ENCODE assay signal across 17 cellular contexts in the genomic region with DNA sequence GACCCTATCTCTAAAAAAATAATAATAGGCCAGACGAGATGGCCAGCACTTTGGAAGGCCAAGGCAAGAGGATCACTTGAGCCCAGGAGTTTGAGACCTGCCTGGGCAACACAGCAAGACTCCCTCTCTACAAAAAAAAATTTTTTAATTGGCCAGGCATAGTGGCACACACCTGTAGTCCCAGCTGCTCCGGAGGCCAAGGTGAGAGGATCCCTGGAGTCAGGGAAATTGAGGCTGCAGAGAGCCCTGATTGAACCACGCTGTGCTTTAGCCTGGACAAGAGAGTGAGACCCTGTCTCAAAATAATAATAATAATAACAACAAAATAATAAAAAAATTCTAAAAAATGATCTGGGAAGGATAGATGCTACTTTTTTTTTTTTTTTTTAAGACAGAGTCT. TPM values are rescaled to one million over a fixed set of nuclear protein-coding genes. Genes with fewer than 3 reads are reported as not detected.
A peak's percentile ranks its signal among the peaks of the same experiment; 100 is the strongest.
DNase-seq lines count a peak whose midpoint lies in the region; ATAC-seq, FAIRE-seq and TF ChIP-seq lines count a peak whose summit lies in the region.
"Had no signal": no experiment of that assay in that cellular context is flagged by ENCODE, and none has a peak within 500 bp of the region (broad histone marks: within the 10 kb centered on the region; RNA-seq: fewer than 3 reads in every experiment).

No MANE protein-coding gene starts in this region.

- H3K4me3 ChIP-seq in astrocyte (ENCODE audit: insufficient read depth, low read depth, low read length) (no peak overlapping the region), gastroesophageal sphincter (no peak overlapping the region)
- H3K4me3 ChIP-seq: mucosa of descending colon had no signal

- H3K27ac Mint-ChIP-seq in activated CD4-positive, alpha-beta T cell treated with anti-CD3 and anti-CD28 coated beads, Interleukin-2, amount 10 ng/mL, durations not matched to agents 7 days and 5 days: peak overlapping the region; percentile 100
- H3K27ac Mint-ChIP-seq in HFFc6: peak overlapping the region; percentile 100; the same call in 1 of the 2 replicates
- peak overlapping the region; percentile 100 for H3K27ac Mint-ChIP-seq in astrocyte (ENCODE audit: unreplicated experiment)
- peak overlapping the region; percentile 100 for H3K27ac Mint-ChIP-seq in neural crest cell (ENCODE audit: unreplicated experiment)

- POLR2A ChIA-PET in activated CD4-positive, alpha-beta T cell treated with anti-CD3 and anti-CD28 coated beads, Interleukin-2, amount 10 ng/mL, durations not matched to agents 7 days and 5 days (lab: Charles Lee): no interaction called here

- no peak for DNase-seq in activated CD4-positive, alpha-beta T cell treated with anti-CD3 and anti-CD28 coated beads, Interleukin-2, amount 10 ng/mL, durations not matched to agents 7 days and 5 days
- no peak for DNase-seq in activated CD4-positive, alpha-beta T cell treated with anti-CD3 and anti-CD28 coated beads for 4 hours
- DNase-seq in HFFc6 (no peak), astrocyte (ENCODE audit: low read depth) (no peak), neural crest cell (ENCODE audit: low read depth, low spot score) (no peak), dermis blood vessel endothelial cell (no peak), HuH-7 (ENCODE audit: low spot score) (no peak)
- DNase-seq: activated CD8-positive, alpha-beta memory T cell treated with anti-CD3 and anti-CD28 coated beads, Interleukin-2, amount 50 U/mL, for 48 hours; activated naive CD8-positive, alpha-beta T cell treated with anti-CD3 and anti-CD28 coated beads, Interleukin-2, amount 10 ng/mL, durations not matched to agents 7 days and 5 days; left colon; MV-4-11; NCI-H2081 treated with DMSO at 0.1 percent for 48 hours; NCI-H526 treated with DMSO at 0.1 percent for 48 hours; PC-3 had no signal

- H3K79me2 ChIP-seq in astrocyte (ENCODE audit: insufficient read depth, low read length): peaks cover 6% of the 10 kb centered on the region

- TF ChIP-seq POLR2A in gastroesophageal sphincter (IDR thresholded peaks at IDR 0.05): no peak

- no peak overlapping the region for H3K9ac ChIP-seq in astrocyte (ENCODE audit: low read length)

- H3K9me3 ChIP-seq in astrocyte (ENCODE audit: insufficient read depth, low read depth, low read length): no peaks in the 10 kb centered on the region
- no peaks in the 10 kb centered on the region for H3K9me3 ChIP-seq in gastroesophageal sphincter
- H3K9me3 ChIP-seq: mucosa of descending colon had no signal

- FAIRE-seq in astrocyte (lab: Jason Lieb, UNC): no peak

- no peaks in the 10 kb centered on the region for H3K4me1 ChIP-seq in astrocyte (ENCODE audit: insufficient read depth, low read length)
- peaks cover 0 to 15% (median 3%) of the 10 kb centered on the region in 3 donors for H3K4me1 ChIP-seq in gastroesophageal sphincter

- no peak for ATAC-seq in gastroesophageal sphincter
- ATAC-seq: left colon, mucosa of descending colon, PC-3 had no signal

- TF ChIP-seq CTCF in HFFc6 (IDR thresholded peaks at IDR 0.05) (no peak), astrocyte (IDR thresholded peaks at IDR 0.05; ENCODE audit: insufficient read depth, low read depth, low read length) (no peak), neural crest cell (conservative IDR thresholded peaks at IDR 0.05) (no peak), gastroesophageal sphincter (IDR thresholded peaks at IDR 0.05) (no peak)

- no peak overlapping the region for H3K4me2 ChIP-seq in astrocyte (ENCODE audit: low read length)

- no peaks in the 10 kb centered on the region for H3K36me3 Mint-ChIP-seq in activated CD4-positive, alpha-beta T cell treated with anti-CD3 and anti-CD28 coated beads, Interleukin-2, amount 10 ng/mL, durations not matched to agents 7 days and 5 days (ENCODE audit: low read depth)
- H3K36me3 Mint-ChIP-seq in HFFc6 (ENCODE audit: low read depth): 0 out of 2 replicates have a peak, but pooled peaks cover 4% of the 10 kb centered on the region
- H3K36me3 Mint-ChIP-seq in astrocyte (ENCODE audit: low read depth, unreplicated experiment): peaks cover 2% of the 10 kb centered on the region
- peaks cover 3% of the 10 kb centered on the region for H3K36me3 Mint-ChIP-seq in neural crest cell (ENCODE audit: low read depth)
- H3K36me3 Mint-ChIP-seq: activated naive CD8-positive, alpha-beta T cell treated with anti-CD3 and anti-CD28 coated beads, Interleukin-2, amount 10 ng/mL, durations not matched to agents 7 days and 5 days had no signal

- H3K27me3 ChIP-seq in astrocyte (ENCODE audit: insufficient read depth, low read length) (no peaks in the 10 kb centered on the region), gastroesophageal sphincter (no peaks in the 10 kb centered on the region)
- H3K27me3 ChIP-seq: cardiac muscle cell had no signal

- H3K27ac ChIP-seq in astrocyte (ENCODE audit: low read depth, low read length) (no peak overlapping the region), gastroesophageal sphincter (no peak overlapping the region)

- WGBS in gastroesophageal sphincter (ENCODE audit: low coverage in 1 of 2), 2 donors: 85 to 90% methylated on average over 2 to 3 of the region's 3 CpGs

- no peaks in the 10 kb centered on the region for H3K27me3 Mint-ChIP-seq in activated CD4-positive, alpha-beta T cell treated with anti-CD3 and anti-CD28 coated beads, Interleukin-2, amount 10 ng/mL, durations not matched to agents 7 days and 5 days
- no peaks in the 10 kb centered on the region; the same call in 1 of the 2 replicates for H3K27me3 Mint-ChIP-seq in HFFc6 (ENCODE audit: insufficient read depth)
- no peaks in the 10 kb centered on the region for H3K27me3 Mint-ChIP-seq in astrocyte (ENCODE audit: low read depth, unreplicated experiment)
- H3K27me3 Mint-ChIP-seq in neural crest cell (ENCODE audit: low read depth): no peaks in the 10 kb centered on the region
- H3K27me3 Mint-ChIP-seq: activated naive CD8-positive, alpha-beta T cell treated with anti-CD3 and anti-CD28 coated beads, Interleukin-2, amount 10 ng/mL, durations not matched to agents 7 days and 5 days had no signal

- CTCF ChIA-PET in activated CD4-positive, alpha-beta T cell treated with anti-CD3 and anti-CD28 coated beads, Interleukin-2, amount 10 ng/mL, durations not matched to agents 7 days and 5 days (lab: Charles Lee): interaction anchor here (0.9 to 1.8 kb wide), 4 partner anchors 17 to 107 kb away, joined by 3 to 6 read pairs (median 4); a partner anchor contains a TSS

- H3K9me3 Mint-ChIP-seq in activated CD4-positive, alpha-beta T cell treated with anti-CD3 and anti-CD28 coated beads, Interleukin-2, amount 10 ng/mL, durations not matched to agents 7 days and 5 days: no peaks in the 10 kb centered on the region
- H3K9me3 Mint-ChIP-seq in HFFc6 (no peaks in the 10 kb centered on the region), astrocyte (ENCODE audit: unreplicated experiment) (no peaks in the 10 kb centered on the region), neural crest cell (no peaks in the 10 kb centered on the region)
- H3K9me3 Mint-ChIP-seq: activated naive CD8-positive, alpha-beta T cell treated with anti-CD3 and anti-CD28 coated beads, Interleukin-2, amount 10 ng/mL, durations not matched to agents 7 days and 5 days had no signal

- H3K4me3 Mint-ChIP-seq in activated CD4-positive, alpha-beta T cell treated with anti-CD3 and anti-CD28 coated beads, Interleukin-2, amount 10 ng/mL, durations not matched to agents 7 days and 5 days: no peak overlapping the region
- H3K4me3 Mint-ChIP-seq in HFFc6 (no peak overlapping the region; the same call in 1 of the 2 replicates), astrocyte (ENCODE audit: unreplicated experiment) (no peak overlapping the region), neural crest cell (peak overlapping the region; percentile 92)

- H3K36me3 ChIP-seq in astrocyte (ENCODE audit: insufficient read depth, low read length): no peaks in the 10 kb centered on the region
- H3K36me3 ChIP-seq in gastroesophageal sphincter: no peaks in the 10 kb centered on the region
- H3K36me3 ChIP-seq: cardiac muscle cell had no signal

- no peaks in the 10 kb centered on the region for H4K20me1 ChIP-seq in astrocyte (ENCODE audit: insufficient read depth, low read length)

- H2AFZ ChIP-seq in astrocyte (ENCODE audit: low read depth, low read length): no peak overlapping the region

- no peak for TF ChIP-seq EP300 in gastroesophageal sphincter (IDR thresholded peaks at IDR 0.05)

- peaks cover 21% of the 10 kb centered on the region for H3K4me1 Mint-ChIP-seq in activated CD4-positive, alpha-beta T cell treated with anti-CD3 and anti-CD28 coated beads, Interleukin-2, amount 10 ng/mL, durations not matched to agents 7 days and 5 days
- H3K4me1 Mint-ChIP-seq in HFFc6 (ENCODE audit: low read depth): peaks cover 16% of the 10 kb centered on the region
- H3K4me1 Mint-ChIP-seq in astrocyte (ENCODE audit: low read depth, unreplicated experiment): no peaks in the 10 kb centered on the region
- H3K4me1 Mint-ChIP-seq in neural crest cell: peaks cover 19% of the 10 kb centered on the region

RNA-seq across cellular contexts. Expression of a gene that starts 1.1 kb away (rescaled TPM):
- 10 to 100 TPM; 60.6 to 68.3 TPM for total RNA-seq in activated CD4-positive, alpha-beta T cell treated with anti-CD3 and anti-CD28 coated beads, Interleukin-2, amount 10 ng/mL, durations not matched to agents 7 days and 5 days
- 10 to 100 TPM; 34.5 to 51.7 (median 49.9) TPM for total RNA-seq in HFFc6 (2021; fragmentation: NEBNext Ultra II Directional; extraction: Animal tissue kit (Norgen Biotek cat#: 25700))
- total RNA-seq in astrocyte (19.5 and 20.6 TPM in 2 replicates), neural crest cell (120 and 128 TPM in 2 replicates), gastroesophageal sphincter (10 to 100 TPM; 28.3 to 47.0 (median 37.7) TPM), dermis blood vessel endothelial cell (49.7 and 95.8 TPM in 2 replicates)

RNA-seq across cellular contexts. Expression of a gene that starts 31.2 kb away (rescaled TPM):
- total RNA-seq in activated CD4-positive, alpha-beta T cell treated with anti-CD3 and anti-CD28 coated beads, Interleukin-2, amount 10 ng/mL, durations not matched to agents 7 days and 5 days: 100 to 1,000 TPM; 476 to 482 TPM
- total RNA-seq in HFFc6 (2021; fragmentation: NEBNext Ultra II Directional; extraction: Animal tissue kit (Norgen Biotek cat#: 25700)): 100 to 1,000 TPM; 297 to 358 (median 343) TPM
- total RNA-seq in astrocyte (361 and 397 TPM in 2 replicates), neural crest cell (891 and 930 TPM in 2 replicates), gastroesophageal sphincter (100 to 1,000 TPM; 209 to 355 (median 256) TPM), dermis blood vessel endothelial cell (512 and 600 TPM in 2 replicates)

RNA-seq across cellular contexts. Expression of a gene that starts 44.5 kb away (rescaled TPM):
- total RNA-seq in activated CD4-positive, alpha-beta T cell treated with anti-CD3 and anti-CD28 coated beads, Interleukin-2, amount 10 ng/mL, durations not matched to agents 7 days and 5 days: 1 to 10 TPM; 8.2 to 9.1 TPM
- 1 to 10 TPM; 1.9 to 5.6 (median 3.5) TPM for total RNA-seq in HFFc6 (2021; fragmentation: NEBNext Ultra II Directional; extraction: Animal tissue kit (Norgen Biotek cat#: 25700))
- 2.3 and 3.1 TPM in 2 replicates for total RNA-seq in astrocyte
- 28.0 and 30.0 TPM in 2 replicates for total RNA-seq in neural crest cell
- total RNA-seq in gastroesophageal sphincter: 1 to 10 TPM; 2.3 to 7.5 (median 4.0) TPM
- total RNA-seq in dermis blood vessel endothelial cell: 12.9 and 26.9 TPM in 2 replicates
